Comparison of ENCODE assay signal across 13 cellular contexts in genomic region chr4:76733380-76733779, GRCh38.
DNase-seq lines count a peak whose midpoint lies in the region; ATAC-seq and TF ChIP-seq lines count a peak whose summit lies in the region.
"Had no signal": no experiment of that assay in that cellular context is flagged by ENCODE, and none has a peak within 500 bp of the region (broad histone marks: within the 10 kb centered on the region; RNA-seq: fewer than 3 reads in every experiment).

No MANE protein-coding gene starts in this region.

- H3K9me3 ChIP-seq in WERI-Rb-1 (ENCODE audit: severe bottlenecking), result no peaks in the 10 kb centered on the region
- no peaks in the 10 kb centered on the region for H3K9me3 ChIP-seq in right lobe of liver
- H3K9me3 ChIP-seq: HAP-1 had no signal

- no peaks in the 10 kb centered on the region for H3K27me3 ChIP-seq in WERI-Rb-1 (ENCODE audit: insufficient read depth, low read depth, severe bottlenecking)
- H3K27me3 ChIP-seq in right lobe of liver, result no peaks in the 10 kb centered on the region

- no peak overlapping the region for H3K4me3 ChIP-seq in WERI-Rb-1 (ENCODE audit: low read depth, low read length)
- no peak overlapping the region for H3K4me3 ChIP-seq in right lobe of liver
- H3K4me3 ChIP-seq: HAP-1 had no signal

- ATAC-seq in right lobe of liver, result peak; percentile 84 to 94 (median 92)
- no peak for ATAC-seq in HG03045 (IDR thresholded peaks at IDR 0.05; ENCODE audit: unreplicated experiment)
- ATAC-seq in GM21529 (IDR thresholded peaks at IDR 0.05; ENCODE audit: unreplicated experiment), result no peak
- ATAC-seq: activated naive CD4-positive, alpha-beta T cell treated with anti-CD3 and anti-CD28 coated beads, Interleukin-2, amount 50 U/mL, for 72 hours; naive thymus-derived CD8-positive, alpha-beta T cell had no signal

- intact Hi-C loops in right lobe of liver (cut with DNase I), result no loop called here

- H3K27ac ChIP-seq in WERI-Rb-1 (no peak overlapping the region), right lobe of liver (peak overlapping the region in 1 of 3 donors; percentile 8)

- peak; percentile 78 for DNase-seq in NCI-H1092 treated with DMSO at 0.1 percent for 48 hours (lab: John Stamatoyannopoulos, UW)
- peak; percentile 34 for DNase-seq in WERI-Rb-1
- peak in 1 of 3 donors; percentile 58 for DNase-seq in right lobe of liver
- no peak for DNase-seq in midbrain (lab: John Stamatoyannopoulos, UW)
- DNase-seq in T1000 (lab: John Stamatoyannopoulos, UW), result no peak
- DNase-seq: foreskin fibroblast; KBM-7; naive thymus-derived CD8-positive, alpha-beta T cell had no signal

- WGBS in right lobe of liver (ENCODE audit: insufficient coverage, low coverage, low lambda C conversion rate, missing lambda C conversion rate), result 71% methylated on average over 1 of the region's 2 CpGs

- H3K36me3 ChIP-seq in WERI-Rb-1 (peaks cover 19% of the 10 kb centered on the region), right lobe of liver (peaks cover 0 to 3% (median 0%) of the 10 kb centered on the region in 4 donors)
- H3K36me3 ChIP-seq: HAP-1 had no signal

- no peak for TF ChIP-seq POLR2A in right lobe of liver (IDR thresholded peaks at IDR 0.05)

- TF ChIP-seq CTCF in GM12872 (IDR thresholded peaks at IDR 0.05; ENCODE audit: insufficient read depth, low read depth, low read length) (peak; percentile 43; the same call in 2 of the 3 replicates), WERI-Rb-1 (IDR thresholded peaks at IDR 0.05; ENCODE audit: low read depth, low read length) (peak; percentile 59), right lobe of liver (IDR thresholded peaks at IDR 0.05) (peak; percentile 36 to 55 (median 42))

- no peaks in the 10 kb centered on the region for H3K4me1 ChIP-seq in right lobe of liver

Comparison
In these comparisons a context has a peak if more than half of its experiments do, and no peak if none do; other contexts are left out.
1. DNase-seq: peak in NCI-H1092 treated with DMSO at 0.1 percent for 48 hours (single experiment) and WERI-Rb-1 (single experiment); none in midbrain (single experiment) and T1000 (single experiment).
2. ATAC-seq: peak in right lobe of liver (4 of 4); none in HG03045 (single experiment) and GM21529 (single experiment).
3. Peak in every context shown above with its lines, with median percentiles within 50 percentile points of each other: CTCF ChIP-seq.